Comparison of ENCODE assay signal across 22 cellular contexts in genomic region chr13:22009937-22010336, GRCh38.
"Had no signal": no experiment of that assay in that cellular context is flagged by ENCODE, and none has a peak within 500 bp of the region (broad histone marks: within the 10 kb centered on the region; RNA-seq: fewer than 3 reads in every experiment).

No MANE protein-coding gene starts in this region.

- H3K4me1 ChIP-seq: SJSA1 had no signal

- DNase-seq: Karpas-422, KG1, MG63, NCI-H1092, NCI-H1105 treated with DMSO at 0.1 percent for 48 hours, NCI-H1417 treated with DMSO at 0.1 percent for 48 hours, NCI-H146, NCI-H1694 treated with DMSO at 0.1 percent for 48 hours, NCI-H1930, NCI-H2081, NCI-H2107, NCI-H2227 treated with DMSO at 0.1 percent for 48 hours, NCI-H446, NCI-H510A, NCI-H524 treated with DMSO at 0.1 percent for 48 hours, NCI-H82, Right ventricle myocardium superior, SIG-M5, T-helper 2 cell had no signal

- H3K9me3 ChIP-seq: MG63, SJSA1 had no signal

- H3K36me3 ChIP-seq: MG63, SJSA1 had no signal

- H3K27ac ChIP-seq: SJSA1, SK-N-MC had no signal

- H3K27me3 ChIP-seq: MG63, SJSA1 had no signal

- H3K4me3 ChIP-seq: MG63, SJSA1, SK-N-MC had no signal

- FAIRE-seq: RCC 7860 had no signal
